ENCODE assay signal across 21 cellular contexts in genomic region chr17:38436386-38436785, GRCh38. TPM values are rescaled to one million over a fixed set of nuclear protein-coding genes. Genes with fewer than 3 reads are reported as not detected.
A peak's percentile ranks its signal among the peaks of the same experiment; 100 is the strongest.
DNase-seq lines count a peak whose midpoint lies in the region; ATAC-seq, FAIRE-seq and TF ChIP-seq lines count a peak whose summit lies in the region.
"Had no signal": no experiment of that assay in that cellular context is flagged by ENCODE, and none has a peak within 500 bp of the region (broad histone marks: within the 10 kb centered on the region; RNA-seq: fewer than 3 reads in every experiment).

No MANE protein-coding gene starts in this region.

- no peak for TF ChIP-seq POLR2A in sigmoid colon (IDR thresholded peaks at IDR 0.05)

- H3K4me3 Mint-ChIP-seq in GM23338, result no peak overlapping the region

- no peak for TF ChIP-seq EP300 in sigmoid colon (IDR thresholded peaks at IDR 0.05)

- H3K4me3 ChIP-seq in GM23338 (no peak overlapping the region), ascending aorta (no peak overlapping the region), sigmoid colon (no peak overlapping the region)
- H3K4me3 ChIP-seq: MG63 had no signal

- 75 to 76% methylated on average over 11 of the region's 11 CpGs for WGBS in sigmoid colon, 2 donors

- ATAC-seq in GM23338, result no peak

- no peaks in the 10 kb centered on the region for H3K27me3 ChIP-seq in GM23338 (ENCODE audit: insufficient read depth)
- no peaks in the 10 kb centered on the region for H3K27me3 ChIP-seq in ascending aorta
- H3K27me3 ChIP-seq in layer of hippocampus (ENCODE audit: control insufficient read depth, insufficient read depth, low read length), result no peaks in the 10 kb centered on the region
- H3K27me3 ChIP-seq in sigmoid colon, result no peaks in the 10 kb centered on the region
- H3K27me3 ChIP-seq: MG63 had no signal

- H3K27ac Mint-ChIP-seq in GM23338, result no peak overlapping the region

- H3K36me3 ChIP-seq in GM23338 (ENCODE audit: insufficient read depth) (no peaks in the 10 kb centered on the region; the same call in 1 of the 2 replicates), ascending aorta (no peaks in the 10 kb centered on the region), sigmoid colon (no peaks in the 10 kb centered on the region)

- peaks cover 14% of the 10 kb centered on the region for H4K20me1 ChIP-seq in GM23338 (replicated peaks; ENCODE audit: insufficient read depth)

- H3K4me1 ChIP-seq in GM23338 (ENCODE audit: insufficient read depth) (peaks cover 38% of the 10 kb centered on the region), ascending aorta (peaks cover 0 to 9% of the 10 kb centered on the region in 2 donors), sigmoid colon (peaks cover 0 to 76% (median 61%) of the 10 kb centered on the region in 4 donors)

- intact Hi-C loops in ascending aorta (cut with DNase I) (no loop called here), sigmoid colon (cut with DNase I) (no loop called here)

- peaks cover 24% of the 10 kb centered on the region for H3K36me3 Mint-ChIP-seq in GM23338 (ENCODE audit: low read depth)

- DNase-seq in GM23338 (ENCODE audit: low spot score) (no peak), ascending aorta (ENCODE audit: low spot score in 2 of 2) (no peak), sigmoid colon (no peak), glomerular visceral epithelial cell (ENCODE audit: extremely low spot score) (no peak), HTR-8/SVneo (ENCODE audit: insufficient read length, low spot score) (no peak), NCI-H146 (lab: John Stamatoyannopoulos, UW) (no peak)
- no peak for DNase-seq in stimulated activated CD4-positive, alpha-beta T cell treated with anti-CD3 and anti-CD28 coated beads, Interleukin-12 subunit alpha, Interleukin-12 subunit beta, amount 100 ng/mL, for 4 hours
- DNase-seq: 8988T, ACHN, IMR-90, KG1, MG63, NCI-H1694, NCI-H2081, NCI-H2227 treated with DMSO at 0.1 percent for 48 hours, NCI-H526 treated with DMSO at 0.1 percent for 48 hours, RPMI8226, SHP77 had no signal

- peaks cover 12% of the 10 kb centered on the region for H3K27me3 Mint-ChIP-seq in GM23338 (ENCODE audit: insufficient read depth, low read depth, poor library complexity)

- TF ChIP-seq CTCF in GM23338 (conservative IDR thresholded peaks at IDR 0.05; ENCODE audit: low read depth in 2 of 2) (no peak), ascending aorta (IDR thresholded peaks at IDR 0.05) (no peak), sigmoid colon (IDR thresholded peaks at IDR 0.05) (no peak)

- 0 out of 2 replicates have a peak overlapping the region, but pooled peaks have one; percentile 32 for H3K27ac ChIP-seq in GM23338 (ENCODE audit: low read depth)
- H3K27ac ChIP-seq in ascending aorta, result peak overlapping the region; percentile 15 to 35
- H3K27ac ChIP-seq in layer of hippocampus (ENCODE audit: low read depth, low read length), result peak overlapping the region; percentile 91
- H3K27ac ChIP-seq in sigmoid colon, result peak overlapping the region; percentile 3 to 69 (median 65)

- no peaks in the 10 kb centered on the region for H3K9me2 ChIP-seq in GM23338 (ENCODE audit: insufficient read depth)

- 0 out of 2 replicates have a peak overlapping the region, but pooled peaks have one; percentile 32 for H3K4me2 ChIP-seq in GM23338

- H3K79me2 ChIP-seq in GM23338 (replicated peaks; ENCODE audit: insufficient read depth), result peaks cover 95% of the 10 kb centered on the region

- H3K4me1 Mint-ChIP-seq in GM23338, result peaks cover 61% of the 10 kb centered on the region

- no peaks in the 10 kb centered on the region; the same call in 2 of the 3 replicates for H3K9me3 Mint-ChIP-seq in GM23338

- no peaks in the 10 kb centered on the region for H3K9me3 ChIP-seq in ascending aorta
- no peaks in the 10 kb centered on the region for H3K9me3 ChIP-seq in sigmoid colon
- H3K9me3 ChIP-seq: MG63 had no signal

- no peak for FAIRE-seq in HTR-8/SVneo (lab: Jason Lieb, UNC)
- FAIRE-seq: D721Med, GM18507 had no signal

- peaks cover 12% of the 10 kb centered on the region for H3F3A ChIP-seq in GM23338 (replicated peaks; ENCODE audit: low read depth)

- H2AFZ ChIP-seq in GM23338, result no peak overlapping the region

TF ChIP-seq in GM23338, 12 proteins besides CTCF, POLR2A, EP300 and RAD21 (continues in another document):
- TF ChIP-seq STAT1 (IDR thresholded peaks at IDR 0.05; ENCODE audit: unreplicated experiment), result no peak
- TF ChIP-seq ZNF462 (CRISPR knock-in tag; IDR thresholded peaks at IDR 0.05), result no peak
- no peak for TF ChIP-seq POLR2AphosphoS5 (IDR thresholded peaks at IDR 0.05; ENCODE audit: low read depth)
- no peak for TF ChIP-seq EZH2 (IDR thresholded peaks at IDR 0.05; ENCODE audit: low read depth, unreplicated experiment)
- no peak for TF ChIP-seq NANOG (IDR thresholded peaks at IDR 0.05; ENCODE audit: borderline replicate concordance)
- no peak for TF ChIP-seq ZNF331 (CRISPR knock-in tag; IDR thresholded peaks at IDR 0.05; ENCODE audit: low read depth)
- no peak for TF ChIP-seq EZH2phosphoT487 (IDR thresholded peaks at IDR 0.05; ENCODE audit: unreplicated experiment)
- no peak for TF ChIP-seq ETS1 (IDR thresholded peaks at IDR 0.05)
- no peak for TF ChIP-seq CREB1 (CRISPR knock-in tag; IDR thresholded peaks at IDR 0.05; ENCODE audit: low read depth)
- TF ChIP-seq ZNF114 (CRISPR knock-in tag; IDR thresholded peaks at IDR 0.05), result no peak
- no peak for TF ChIP-seq JUNB (IDR thresholded peaks at IDR 0.05; ENCODE audit: unreplicated experiment)

RNA-seq across cellular contexts. Expression of gene ARHGAP23, which starts 8.1 kb away (rescaled TPM):
- 116 and 150 TPM in 2 replicates for total RNA-seq in GM23338 (2014; rRNA removed; shearing (Covaris generic))
- polyA plus RNA-seq in GM23338 (2016; fragmentation: Nextera tagmentation; extraction: Ambion mirVana) (21.4 and 24.1 TPM in 2 replicates), sigmoid colon (1 to 10 TPM in 2 of 3 donors, under 1 TPM in 1; 0.69 to 9.8 (median 3.0) TPM)
- total RNA-seq in ascending aorta (89.0 TPM), sigmoid colon (10 to 100 TPM; 11.2 to 42.1 (median 28.5) TPM)

Comparison
In these comparisons a context has a peak if more than half of its experiments do, and no peak if none do; other contexts are left out.
1. H3K27ac ChIP-seq: peak in every context shown above with its lines; median percentile 91 in layer of hippocampus; 65 in sigmoid colon; 32 in GM23338; 25 in ascending aorta.